In genomic region chr18:63208676-63209075, GRCh38 we compare ENCODE assay signal across 14 cellular contexts.
DNase-seq lines count a peak whose midpoint lies in the region; ATAC-seq and TF ChIP-seq lines count a peak whose summit lies in the region.
"Had no signal": no experiment of that assay in that cellular context is flagged by ENCODE, and none has a peak within 500 bp of the region (broad histone marks: within the 10 kb centered on the region; RNA-seq: fewer than 3 reads in every experiment).

No MANE protein-coding gene starts in this region.

- intact Hi-C loops in heart right ventricle (cut with DNase I) = loop anchor here in 1 of 10 donors (10.0 kb wide), 1 partner anchor 56 kb away; no protein-coding TSS in a partner anchor

- H3K27me3 ChIP-seq in heart right ventricle = no peaks in the 10 kb centered on the region
- H3K27me3 ChIP-seq: colonic mucosa had no signal

- peak; percentile 76 for DNase-seq in NCI-H748 (lab: John Stamatoyannopoulos, UW; ENCODE audit: unreplicated experiment)
- DNase-seq in NCI-H748 treated with DMSO at 0.1 percent for 48 hours (lab: John Stamatoyannopoulos, UW) = no peak
- peak; percentile 60 for DNase-seq in COLO668 (lab: John Stamatoyannopoulos, UW; ENCODE audit: unreplicated experiment)
- DNase-seq in OCI-M1 (lab: John Stamatoyannopoulos, UW) = peak; percentile 26
- DNase-seq in heart right ventricle = peak in 1 of 2 donors; percentile 28
- DNase-seq in caudate nucleus (lab: John Stamatoyannopoulos, UW) = no peak
- DNase-seq: activated effector memory CD4-positive, alpha-beta T cell treated with anti-CD3 and anti-CD28 coated beads, Interleukin-2, amount 50 U/mL, for 16 hours; colonic mucosa; EL; KG1; NCI-H2171 had no signal

- peak in 7 of 8 donors; percentile 51 to 81 (median 64) for ATAC-seq in heart right ventricle
- ATAC-seq in HG03342 (IDR thresholded peaks at IDR 0.05; ENCODE audit: unreplicated experiment) = no peak
- ATAC-seq in esophagus mucosa = no peak

- TF ChIP-seq CTCF in heart right ventricle (IDR thresholded peaks at IDR 0.05) = no peak

- H3K27ac ChIP-seq in heart right ventricle = peak overlapping the region in 4 of 10 donors; percentile 12 to 71 (median 44)
- H3K27ac ChIP-seq in caudate nucleus (ENCODE audit: low read depth, low read length) = no peak overlapping the region
- H3K27ac ChIP-seq: colonic mucosa had no signal

- H3K4me3 ChIP-seq in heart right ventricle = no peak overlapping the region
- H3K4me3 ChIP-seq: colonic mucosa, prostate gland had no signal

- H3K4me1 ChIP-seq in heart right ventricle = peaks cover 0 to 32% (median 25%) of the 10 kb centered on the region in 9 donors
- H3K4me1 ChIP-seq: prostate gland had no signal

- WGBS in heart right ventricle, 2 donors = 76 to 91% methylated on average over 3 of the region's 3 CpGs

- H3K36me3 ChIP-seq in heart right ventricle = no peaks in the 10 kb centered on the region
- H3K36me3 ChIP-seq: colonic mucosa, prostate gland had no signal

- H3K9me3 ChIP-seq in heart right ventricle = no peaks in the 10 kb centered on the region
- H3K9me3 ChIP-seq: colonic mucosa, prostate gland had no signal

Comparison
In these comparisons a context has a peak if more than half of its experiments do, and no peak if none do; other contexts are left out.
1. DNase-seq: peak in NCI-H748 (single experiment), COLO668 (single experiment) and OCI-M1 (single experiment); none in NCI-H748 treated with DMSO at 0.1 percent for 48 hours (single experiment) and caudate nucleus (0 of 61).
2. ATAC-seq: peak in heart right ventricle (7 of 8); none in HG03342 (single experiment) and esophagus mucosa (single experiment).